15 cellular contexts compared by ENCODE assay signal in genomic region chr9:38316166-38316765, GRCh38.
DNase-seq lines count a peak whose midpoint lies in the region; ATAC-seq lines count a peak whose summit lies in the region.
"Had no signal": no experiment of that assay in that cellular context is flagged by ENCODE, and none has a peak within 500 bp of the region (broad histone marks: within the 10 kb centered on the region; RNA-seq: fewer than 3 reads in every experiment).

No MANE protein-coding gene starts in this region.

- H3K4me3 ChIP-seq in neuronal stem cell (ENCODE audit: low read length in 2 of 2) = no peak overlapping the region

- no peak overlapping the region for H2BK120ac ChIP-seq in neuronal stem cell (ENCODE audit: low read depth, low read length)

- H3K4me3 Mint-ChIP-seq in activated CD8-positive, alpha-beta memory T cell treated with anti-CD3 and anti-CD28 coated beads, Interleukin-2, amount 10 ng/mL, durations not matched to agents 7 days and 5 days = no peak overlapping the region

- CTCF ChIA-PET in activated CD8-positive, alpha-beta memory T cell treated with anti-CD3 and anti-CD28 coated beads, Interleukin-2, amount 10 ng/mL, durations not matched to agents 7 days and 5 days (lab: Charles Lee) = no interaction called here

- H2BK5ac ChIP-seq in neuronal stem cell (ENCODE audit: low read length) = no peak overlapping the region

- H3K27ac ChIP-seq in neuronal stem cell (replicated peaks; ENCODE audit: low read length) = no peak overlapping the region
- H3K27ac ChIP-seq: C4-2B, RWPE1 had no signal

- H2AK5ac ChIP-seq in neuronal stem cell (ENCODE audit: low read depth, low read length) = peak overlapping the region; percentile 45

- H3K14ac ChIP-seq in neuronal stem cell (ENCODE audit: low read length) = peak overlapping the region; percentile 87

- no peaks in the 10 kb centered on the region for H3K36me3 ChIP-seq in neuronal stem cell (replicated peaks in 1 of 2; ENCODE audit: control insufficient read depth in 2 of 2, insufficient read depth in 2 of 2, low read length in 2 of 2)

- no peaks in the 10 kb centered on the region for H3K4me1 Mint-ChIP-seq in activated CD8-positive, alpha-beta memory T cell treated with anti-CD3 and anti-CD28 coated beads, Interleukin-2, amount 10 ng/mL, durations not matched to agents 7 days and 5 days

- ATAC-seq in activated CD8-positive, alpha-beta memory T cell treated with anti-CD3 and anti-CD28 coated beads, Interleukin-2, amount 10 ng/mL, durations not matched to agents 7 days and 5 days = no peak
- ATAC-seq: PC-3 had no signal

- H2BK15ac ChIP-seq in neuronal stem cell (ENCODE audit: low read length) = peak overlapping the region; percentile 84

- peaks cover 2 to 5% of the 10 kb centered on the region in 2 donors for H3K4me1 ChIP-seq in neuronal stem cell (ENCODE audit: control insufficient read depth in 2 of 2, insufficient read depth in 1 of 2, low read depth in 1 of 2, low read length in 2 of 2)

- no peak overlapping the region for H2BK12ac ChIP-seq in neuronal stem cell (ENCODE audit: low read length)

- no peak overlapping the region for H3K4ac ChIP-seq in neuronal stem cell (ENCODE audit: low read length)

- no peak overlapping the region for H3K27ac Mint-ChIP-seq in activated CD8-positive, alpha-beta memory T cell treated with anti-CD3 and anti-CD28 coated beads, Interleukin-2, amount 10 ng/mL, durations not matched to agents 7 days and 5 days

- peaks cover 8% of the 10 kb centered on the region for H3K27me3 Mint-ChIP-seq in activated CD8-positive, alpha-beta memory T cell treated with anti-CD3 and anti-CD28 coated beads, Interleukin-2, amount 10 ng/mL, durations not matched to agents 7 days and 5 days

- H4K91ac ChIP-seq in neuronal stem cell (ENCODE audit: low read depth, low read length, poor library complexity) = no peak overlapping the region

- H3K27me3 ChIP-seq in neuronal stem cell (ENCODE audit: control insufficient read depth in 3 of 3, insufficient read depth in 3 of 3, low read depth in 1 of 3, low read length in 3 of 3) = peaks cover 0 to 24% (median 0%) of the 10 kb centered on the region in 3 experiments

- no peak overlapping the region for H3K4me2 ChIP-seq in neuronal stem cell (ENCODE audit: insufficient read depth, low read length, poor library complexity, severe bottlenecking)

- no peak overlapping the region for H3K9ac ChIP-seq in neuronal stem cell (ENCODE audit: low read depth, low read length, poor library complexity)

- no peak overlapping the region for H4K8ac ChIP-seq in neuronal stem cell (ENCODE audit: low read depth, low read length)

- no peaks in the 10 kb centered on the region for H3K9me3 Mint-ChIP-seq in activated CD8-positive, alpha-beta memory T cell treated with anti-CD3 and anti-CD28 coated beads, Interleukin-2, amount 10 ng/mL, durations not matched to agents 7 days and 5 days (ENCODE audit: low read depth)

- peak overlapping the region; percentile 84 for H3K18ac ChIP-seq in neuronal stem cell (ENCODE audit: low read length)

- H3K23ac ChIP-seq in neuronal stem cell (ENCODE audit: low read depth, low read length, poor library complexity) = peak overlapping the region; percentile 17

- no peak overlapping the region for H2AFZ ChIP-seq in neuronal stem cell (ENCODE audit: low read length)

- H3K36me3 Mint-ChIP-seq in activated CD8-positive, alpha-beta memory T cell treated with anti-CD3 and anti-CD28 coated beads, Interleukin-2, amount 10 ng/mL, durations not matched to agents 7 days and 5 days = no peaks in the 10 kb centered on the region

- H3K9me3 ChIP-seq in neuronal stem cell (replicated peaks in 1 of 2; ENCODE audit: control insufficient read depth in 2 of 2, insufficient read depth in 1 of 2, low read depth in 1 of 2, low read length in 2 of 2) = no peaks in the 10 kb centered on the region

- no CpG with 5 or more reads among the region's 6 CpGs for WGBS in neuronal stem cell (ENCODE audit: extremely low coverage in 2 of 2, insufficient read length in 2 of 2, insufficient replicate concordance in 1 of 2), 2 donors

- DNase-seq in activated CD8-positive, alpha-beta memory T cell treated with anti-CD3 and anti-CD28 coated beads, Interleukin-2, amount 10 ng/mL, durations not matched to agents 7 days and 5 days = peak; percentile 14
- no peak for DNase-seq in activated CD8-positive, alpha-beta memory T cell treated with anti-CD3 and anti-CD28 coated beads for 24 hours
- peak; percentile 87 for DNase-seq in cerebellar cortex (ENCODE audit: low spot score)
- no peak for DNase-seq in neuronal stem cell (ENCODE audit: low spot score)
- no peak for DNase-seq in putamen (ENCODE audit: low spot score)
- DNase-seq in NCI-H2227 treated with DMSO at 0.1 percent for 48 hours (lab: John Stamatoyannopoulos, UW) = no peak
- no peak for DNase-seq in OCI-M1 (lab: John Stamatoyannopoulos, UW)
- DNase-seq: COR-L47, HCEC 1CT, NCI-H1436, NCI-H345, NCI-H69, PC-3 had no signal

- H3K79me1 ChIP-seq in neuronal stem cell (ENCODE audit: low read depth, low read length) = no peaks in the 10 kb centered on the region

Comparison
In these comparisons a context has a peak if more than half of its experiments do, and no peak if none do; other contexts are left out.
1. DNase-seq: peak in activated CD8-positive, alpha-beta memory T cell treated with anti-CD3 and anti-CD28 coated beads, Interleukin-2, amount 10 ng/mL, durations not matched to agents 7 days and 5 days (single experiment) and cerebellar cortex (single experiment); none in activated CD8-positive, alpha-beta memory T cell treated with anti-CD3 and anti-CD28 coated beads for 24 hours (single experiment), neuronal stem cell (single experiment), putamen (single experiment), NCI-H2227 treated with DMSO at 0.1 percent for 48 hours (single experiment) and OCI-M1 (single experiment).